In genomic region chr18:23719634-23720201, GRCh38 we compare ENCODE assay signal across 10 cellular contexts. TPM values are rescaled to one million over a fixed set of nuclear protein-coding genes. Genes with fewer than 3 reads are reported as not detected.
DNase-seq lines count a peak whose midpoint lies in the region; ATAC-seq, FAIRE-seq and TF ChIP-seq lines count a peak whose summit lies in the region.
"Had no signal": no experiment of that assay in that cellular context is flagged by ENCODE, and none has a peak within 500 bp of the region (broad histone marks: within the 10 kb centered on the region; RNA-seq: fewer than 3 reads in every experiment).

No MANE protein-coding gene starts in this region.

- WGBS in K562 (ENCODE audit: insufficient coverage, low coverage, missing lambda C conversion rate) = 0% methylated on average over 1 of the region's 1 CpG
- WGBS in esophagus squamous epithelium, 2 donors = 20% methylated on average over 1 of the region's 1 CpG; no CpG with 5 or more reads in 1 of the 2 donors

- TF ChIP-seq POLR2A in K562 (conservative IDR thresholded peaks at IDR 0.05) = no peak
- TF ChIP-seq POLR2A in esophagus squamous epithelium (IDR thresholded peaks at IDR 0.05) = no peak

- TF ChIP-seq CTCF in K562 (IDR thresholded peaks at IDR 0.05 in 2 of 3, conservative IDR thresholded peaks at IDR 0.05 in 1 of 3; ENCODE audit: insufficient read depth in 2 of 3, low read depth in 1 of 3, low read length in 3 of 3) (no peak), esophagus squamous epithelium (IDR thresholded peaks at IDR 0.05) (no peak)

- BruUV-seq in K562 (replicated peaks; lab: Mats Ljungman, UMichigan) = no TSS peak

- in situ Hi-C loops in K562 (cut with MboI) = loop anchor here (10.0 kb wide), 1 partner anchor 215 kb away; the partner anchor contains the start of gene RMC1

- DNase-seq in A172 (ENCODE audit: low spot score) (peak; percentile 99), HS-5 (ENCODE audit: low read depth) (peak; percentile 99), K562 (ENCODE audit: extremely low read depth in 1 of 4, low spot score in 3 of 4) (peak; percentile 61 to 77 (median 70)), iris pigment epithelial cell (ENCODE audit: low read depth) (peak; percentile 95), DMS153 treated with DMSO at 0.1 percent for 48 hours (lab: John Stamatoyannopoulos, UW; ENCODE audit: unreplicated experiment) (no peak), esophagus squamous epithelium (lab: John Stamatoyannopoulos, UW) (no peak)
- no peak for DNase-seq in stimulated activated naive CD4-positive, alpha-beta T cell treated with Interleukin-2 at 50 U/mL for 16 hours (lab: John Stamatoyannopoulos, UW)

- H3K27ac ChIP-seq in K562 (ENCODE audit: extremely low read depth, low read depth, low read length) (peak overlapping the region; percentile 48; the same call in 2 of the 3 replicates), esophagus squamous epithelium (peak overlapping the region in 2 of 4 donors; percentile 46 to 50)

- H3K4me1 ChIP-seq in K562 (replicated peaks in 1 of 2; ENCODE audit: control insufficient read depth in 2 of 2, insufficient read depth in 2 of 2, low read length in 2 of 2) (peaks cover 0 to 31% of the 10 kb centered on the region in 2 experiments; a peak in 3 of 5 replicates), esophagus squamous epithelium (peaks cover 4 to 64% (median 13%) of the 10 kb centered on the region in 3 donors)

- FAIRE-seq in K562 (lab: Jason Lieb, UNC) = peak; percentile 82

- H2AFZ ChIP-seq in K562 (ENCODE audit: low read depth, low read length) = peak overlapping the region; percentile 67

- no peaks in the 10 kb centered on the region for H3K9me3 ChIP-seq in K562 (replicated peaks; ENCODE audit: control insufficient read depth, insufficient read depth, low read depth, low read length)
- H3K9me3 ChIP-seq in esophagus squamous epithelium = no peaks in the 10 kb centered on the region

- peak overlapping the region; percentile 40; the same call in 1 of the 2 replicates for H3K4me2 ChIP-seq in K562 (ENCODE audit: insufficient read depth, low read length)

- H3K9ac ChIP-seq in K562 (ENCODE audit: insufficient read depth in 1 of 2, low read depth in 2 of 2, low read length in 2 of 2) = no peak overlapping the region

- POLR2A ChIA-PET in K562 (lab: Yijun Ruan, JAX) = interaction anchor here (1.1 to 1.2 kb wide), 2 partner anchors 10 to 14 kb away, joined by 3 to 4 read pairs; no protein-coding TSS in a partner anchor

- H3K4me3 ChIP-seq in K562 = no peak overlapping the region
- no peak overlapping the region for H3K4me3 ChIP-seq in esophagus squamous epithelium

- TF ChIP-seq RAD21 in K562 (CRISPR knock-in tag; conservative IDR thresholded peaks at IDR 0.05 in 1 of 2, IDR thresholded peaks at IDR 0.05 in 1 of 2) = no peak

- intact Hi-C loops in K562 (cut with micrococcal nuclease) (no loop called here), esophagus squamous epithelium (cut with DNase I) (no loop called here)

- CTCF ChIA-PET in K562 (lab: Yijun Ruan, JAX; ENCODE audit: low intra/inter-chr PET ratio) = no interaction called here

- H3K27me3 ChIP-seq in K562 (ENCODE audit: control insufficient read depth in 2 of 2, insufficient read depth in 2 of 2, low read length in 2 of 2) = peaks cover 0 to 6% of the 10 kb centered on the region in 2 experiments; a peak in 1 of 5 replicates
- H3K27me3 ChIP-seq in esophagus squamous epithelium = no peaks in the 10 kb centered on the region

- no peaks in the 10 kb centered on the region for H3K79me2 ChIP-seq in K562 (ENCODE audit: control insufficient read depth, insufficient read depth, low read length)

- no peaks in the 10 kb centered on the region for H3K9me1 ChIP-seq in K562 (ENCODE audit: control insufficient read depth, insufficient read depth, low read length)

- no peaks in the 10 kb centered on the region for H3K36me3 ChIP-seq in K562 (ENCODE audit: control insufficient read depth, insufficient read depth, low read length)
- H3K36me3 ChIP-seq in esophagus squamous epithelium = no peaks in the 10 kb centered on the region

- no peaks in the 10 kb centered on the region for H4K20me1 ChIP-seq in K562 (replicated peaks; ENCODE audit: control insufficient read depth, insufficient read depth, low read length)

- ATAC-seq in K562 = peak; percentile 89
- no peak for ATAC-seq in HG03196 (IDR thresholded peaks at IDR 0.05; ENCODE audit: unreplicated experiment)
- ATAC-seq: stimulated activated memory B cell treated with anti-CD40 and anti-IgM and Interleukin-4, amounts not matched to agents 10 μg/mL and 1 μg/mL and 100 μg/mL, for 72 hours had no signal

- peak; percentile 22; the same call in 1 of the 2 replicates for TF ChIP-seq EP300 in K562 (IDR thresholded peaks at IDR 0.05; ENCODE audit: low read length)

TF ChIP-seq in K562, 482 proteins besides CTCF, POLR2A, EP300 and RAD21 (continues in another document):
- TF ChIP-seq SOX6 (IDR thresholded peaks at IDR 0.05) (peak; percentile 49; the same call in 1 of the 2 replicates), RFX1 (IDR thresholded peaks at IDR 0.05) (no peak), PHB2 (IDR thresholded peaks at IDR 0.05; ENCODE audit: low read depth) (no peak), FOXA3 (CRISPR knock-in tag; conservative IDR thresholded peaks at IDR 0.05 in 1 of 2, IDR thresholded peaks at IDR 0.05 in 1 of 2) (no peak)
- TF ChIP-seq, protein P1, sequence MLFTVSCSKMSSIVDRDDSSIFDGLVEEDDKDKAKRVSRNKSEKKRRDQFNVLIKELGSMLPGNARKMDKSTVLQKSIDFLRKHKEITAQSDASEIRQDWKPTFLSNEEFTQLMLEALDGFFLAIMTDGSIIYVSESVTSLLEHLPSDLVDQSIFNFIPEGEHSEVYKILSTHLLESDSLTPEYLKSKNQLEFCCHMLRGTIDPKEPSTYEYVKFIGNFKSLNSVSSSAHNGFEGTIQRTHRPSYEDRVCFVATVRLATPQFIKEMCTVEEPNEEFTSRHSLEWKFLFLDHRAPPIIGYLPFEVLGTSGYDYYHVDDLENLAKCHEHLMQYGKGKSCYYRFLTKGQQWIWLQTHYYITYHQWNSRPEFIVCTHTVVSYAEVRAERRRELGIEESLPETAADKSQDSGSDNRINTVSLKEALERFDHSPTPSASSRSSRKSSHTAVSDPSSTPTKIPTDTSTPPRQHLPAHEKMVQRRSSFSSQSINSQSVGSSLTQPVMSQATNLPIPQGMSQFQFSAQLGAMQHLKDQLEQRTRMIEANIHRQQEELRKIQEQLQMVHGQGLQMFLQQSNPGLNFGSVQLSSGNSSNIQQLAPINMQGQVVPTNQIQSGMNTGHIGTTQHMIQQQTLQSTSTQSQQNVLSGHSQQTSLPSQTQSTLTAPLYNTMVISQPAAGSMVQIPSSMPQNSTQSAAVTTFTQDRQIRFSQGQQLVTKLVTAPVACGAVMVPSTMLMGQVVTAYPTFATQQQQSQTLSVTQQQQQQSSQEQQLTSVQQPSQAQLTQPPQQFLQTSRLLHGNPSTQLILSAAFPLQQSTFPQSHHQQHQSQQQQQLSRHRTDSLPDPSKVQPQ (CRISPR knock-in tag; IDR thresholded peaks at IDR 0.05; ENCODE audit: borderline replicate concordance) = no peak

RNA-seq across cellular contexts. Expression of gene LAMA3, which starts 30.5 kb away (rescaled TPM):
- 1.5 and 2.7 TPM in 2 replicates for total RNA-seq in A172 (2014; rRNA removed; shearing (Covaris generic))
- total RNA-seq in K562 (2011; cell fraction: chromatin; rRNA removed; ENCODE audit: low replicate concordance) = not detected in 2 replicates
- not detected in 2 replicates for total RNA-seq in K562 (2011; cell fraction: nucleolus; rRNA removed)
- not detected in 2 replicates for total RNA-seq in K562 (2011; cell fraction: nucleoplasm; rRNA removed)
- total RNA-seq in K562 (2014; rRNA removed) (not detected in 2 replicates), K562 (2014; rRNA removed; fragmentation: Illumina TruSeq; extraction: Trizol) (not detected in 2 replicates), K562 (2015; rRNA removed; fragmentation: Illumina TruSeq; extraction: Trizol) (not detected in 2 replicates), K562 (2021) (0.07 and 0.13 TPM in 2 replicates), esophagus squamous epithelium (10 to 100 TPM; 28.7 to 81.3 (median 44.8) TPM)
- polyA plus RNA-seq in K562 (2011; rRNA removed) (not detected in 2 replicates), K562 (2014; fragmentation: Illumina TruSeq; extraction: Trizol) (not detected in 2 replicates), K562 (2014; fragmentation: Nextera tagmentation; extraction: Ambion mirVana) (not detected), K562 (2014; rRNA removed) (not detected in 2 replicates)
- polyA plus RNA-seq in K562 (2011; cell fraction: cytosol; rRNA removed) = not detected in 2 replicates
- polyA plus RNA-seq in K562 (2011; cell fraction: nucleus; rRNA removed) = not detected in 2 replicates
- polyA plus RNA-seq in K562 (2012) = 0.03 TPM in 1 of 2 replicates, not detected in the other
- polyA minus RNA-seq in K562 (2011; rRNA and poly(A)+ RNA removed) = not detected in 2 replicates
- 0.29 and 0.73 TPM in 2 replicates for polyA minus RNA-seq in K562 (2011; cell fraction: cytosol; rRNA and poly(A)+ RNA removed)
- 0.11 and 0.27 TPM in 2 replicates for polyA minus RNA-seq in K562 (2011; cell fraction: nucleus; rRNA and poly(A)+ RNA removed)
- polyA plus RNA-seq: CD14-positive monocyte had no signal

RNA-seq across cellular contexts. Expression of gene ANKRD29, which starts 57.0 kb away (rescaled TPM):
- total RNA-seq in A172 (2014; rRNA removed; shearing (Covaris generic)) = 3.8 and 4.0 TPM in 2 replicates
- not detected in 2 replicates for total RNA-seq in K562 (2011; cell fraction: chromatin; rRNA removed; ENCODE audit: low replicate concordance)
- not detected in 2 replicates for total RNA-seq in K562 (2011; cell fraction: nucleolus; rRNA removed)
- total RNA-seq in K562 (2011; cell fraction: nucleoplasm; rRNA removed) = not detected in 2 replicates
- total RNA-seq in K562 (2014; rRNA removed) = 0.36 TPM in 1 of 2 replicates, not detected in the other
- total RNA-seq in K562 (2014; rRNA removed; fragmentation: Illumina TruSeq; extraction: Trizol) = not detected in 2 replicates
- not detected in 2 replicates for total RNA-seq in K562 (2015; rRNA removed; fragmentation: Illumina TruSeq; extraction: Trizol)
- total RNA-seq in K562 (2021) = not detected in 2 replicates
- polyA plus RNA-seq in K562 (2011; rRNA removed) = not detected in 2 replicates
- polyA plus RNA-seq in K562 (2011; cell fraction: cytosol; rRNA removed) = not detected in 2 replicates
- not detected in 2 replicates for polyA plus RNA-seq in K562 (2011; cell fraction: nucleus; rRNA removed)
- 0.10 TPM in 1 of 2 replicates, not detected in the other for polyA plus RNA-seq in K562 (2012)
- polyA plus RNA-seq in K562 (2014; fragmentation: Illumina TruSeq; extraction: Trizol) = not detected in 2 replicates
- polyA plus RNA-seq in K562 (2014; fragmentation: Nextera tagmentation; extraction: Ambion mirVana) = not detected
- polyA plus RNA-seq in K562 (2014; rRNA removed) = 0.03 TPM in 1 of 2 replicates, not detected in the other
- polyA minus RNA-seq in K562 (2011; rRNA and poly(A)+ RNA removed) = not detected in 2 replicates
- polyA minus RNA-seq in K562 (2011; cell fraction: cytosol; rRNA and poly(A)+ RNA removed) = not detected in 2 replicates
- not detected in 2 replicates for polyA minus RNA-seq in K562 (2011; cell fraction: nucleus; rRNA and poly(A)+ RNA removed)
- 10 to 100 TPM in 2 of 4 donors, 1 to 10 TPM in 2; 2.9 to 10.8 (median 9.2) TPM for total RNA-seq in esophagus squamous epithelium

Comparison
In these comparisons a context has a peak if more than half of its experiments do, and no peak if none do; other contexts are left out.
1. DNase-seq: peak in A172 (single experiment), HS-5 (single experiment), K562 (4 of 4) and iris pigment epithelial cell (single experiment); none in stimulated activated naive CD4-positive, alpha-beta T cell treated with Interleukin-2 at 50 U/mL for 16 hours (single experiment), DMS153 treated with DMSO at 0.1 percent for 48 hours (single experiment) and esophagus squamous epithelium (single experiment).